ENCODE assay signal across 29 cellular contexts in the genomic region with DNA sequence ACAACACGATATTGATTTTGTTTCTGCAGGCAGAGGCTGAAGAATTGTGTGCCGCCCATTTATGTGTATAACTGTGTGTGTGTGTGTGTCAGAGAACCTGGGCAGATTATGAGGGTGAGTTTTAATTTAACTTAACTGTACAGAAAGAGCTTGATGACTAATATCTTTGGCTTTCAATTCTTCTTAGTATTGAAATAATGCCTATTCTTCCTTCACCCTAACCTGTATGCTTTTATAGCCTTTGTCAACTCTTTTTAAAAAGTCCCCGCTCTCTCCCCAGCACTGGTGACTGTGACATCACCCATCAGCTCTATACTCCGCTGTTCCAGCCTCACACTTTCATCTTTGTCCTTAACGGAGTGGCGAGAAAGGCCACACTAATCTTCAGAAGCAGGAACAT.
DNase-seq lines count a peak whose midpoint lies in the region; ATAC-seq, FAIRE-seq and TF ChIP-seq lines count a peak whose summit lies in the region.
"Had no signal": no experiment of that assay in that cellular context is flagged by ENCODE, and none has a peak within 500 bp of the region (broad histone marks: within the 10 kb centered on the region; RNA-seq: fewer than 3 reads in every experiment).

No MANE protein-coding gene starts in this region.

- no CpG with 5 or more reads among the region's 6 CpGs for WGBS in IMR-90 (ENCODE audit: extremely low coverage in 2 of 2, insufficient read length in 1 of 2), 2 experiments
- WGBS in GM12878 (ENCODE audit: insufficient coverage, insufficient replicate concordance, low lambda C conversion rate, missing lambda C conversion rate), result 51% methylated on average over 6 of the region's 6 CpGs

- H3K9me1 ChIP-seq in IMR-90 (ENCODE audit: insufficient read depth, low read length), result no peaks in the 10 kb centered on the region; the same call in 1 of the 2 replicates

- H4K91ac ChIP-seq in IMR-90 (ENCODE audit: insufficient read depth, low read depth, low read length), result no peak overlapping the region

- H4K20me1 ChIP-seq in IMR-90 (ENCODE audit: insufficient read depth, low read length), result no peaks in the 10 kb centered on the region
- no peaks in the 10 kb centered on the region for H4K20me1 ChIP-seq in GM12878 (ENCODE audit: control insufficient read depth, insufficient read depth)

- H3K18ac ChIP-seq in IMR-90 (ENCODE audit: low read depth, low read length), result no peak overlapping the region

- H4K8ac ChIP-seq in IMR-90 (ENCODE audit: low read depth in 2 of 2, low read length in 2 of 2), result no peak overlapping the region

- peaks cover 15% of the 10 kb centered on the region for H3K4me1 Mint-ChIP-seq in activated CD4-positive, alpha-beta T cell treated with anti-CD3 and anti-CD28 coated beads for 36 hours
- peaks cover 35% of the 10 kb centered on the region for H3K4me1 Mint-ChIP-seq in progenitor cell of endocrine pancreas (ENCODE audit: low read depth)
- H3K4me1 Mint-ChIP-seq: CD4-positive, alpha-beta memory T cell had no signal

- no peak overlapping the region for H2AK5ac ChIP-seq in IMR-90 (ENCODE audit: low read depth, low read length)

- H3K4me3 ChIP-seq in IMR-90 (ENCODE audit: insufficient read depth, low read depth, low read length), result no peak overlapping the region
- no peak overlapping the region for H3K4me3 ChIP-seq in GM12878
- H3K4me3 ChIP-seq: coronary artery, heart right ventricle, skin epidermis, tibial nerve had no signal

- H3K27me3 ChIP-seq in IMR-90 (ENCODE audit: control insufficient read depth, insufficient read depth, low read length) (peaks cover 22% of the 10 kb centered on the region), GM12878 (replicated peaks in 1 of 2; ENCODE audit: control insufficient read depth in 2 of 2, insufficient read depth in 2 of 2, low read length in 1 of 2) (no peaks in the 10 kb centered on the region; a peak in 1 of 4 replicates)
- H3K27me3 ChIP-seq: heart right ventricle, tibial nerve had no signal

- no peaks in the 10 kb centered on the region for H3K79me2 ChIP-seq in GM12878 (ENCODE audit: control insufficient read depth, insufficient read depth, low read length)

- no peak overlapping the region for H2BK120ac ChIP-seq in IMR-90 (ENCODE audit: low read depth, low read length)

- H2AFZ ChIP-seq in IMR-90 (replicated peaks; ENCODE audit: low read length, poor library complexity) (no peak overlapping the region), GM12878 (ENCODE audit: control insufficient read depth, low read depth, low read length) (no peak overlapping the region)

- SMC1A ChIA-PET in GM12878 (lab: Charles Lee; ENCODE audit: uncharacterized antibody, unreplicated experiment), result interaction anchor here (1.2 kb wide), 1 partner anchor 10 kb away, joined by 4 read pairs; no protein-coding TSS in a partner anchor

- no peak overlapping the region for H2AK9ac ChIP-seq in IMR-90 (replicated peaks; ENCODE audit: low read depth, low read length, poor library complexity)

- no peaks in the 10 kb centered on the region for H3K9me3 Mint-ChIP-seq in activated CD4-positive, alpha-beta T cell treated with anti-CD3 and anti-CD28 coated beads for 36 hours (ENCODE audit: low read depth)
- peaks cover 6% of the 10 kb centered on the region for H3K9me3 Mint-ChIP-seq in progenitor cell of endocrine pancreas (ENCODE audit: low read depth)
- H3K9me3 Mint-ChIP-seq: activated CD4-positive, alpha-beta memory T cell treated with anti-CD3 and anti-CD28 coated beads for 36 hours; effector memory CD8-positive, alpha-beta T cell had no signal

- no peak for TF ChIP-seq POLR2A in IMR-90 (IDR thresholded peaks at IDR 0.05; ENCODE audit: low read depth, low read length)
- TF ChIP-seq POLR2A in GM12878 (IDR thresholded peaks at IDR 0.05; ENCODE audit: low read depth, low read length), result no peak
- no peak for TF ChIP-seq POLR2A in erythroblast (IDR thresholded peaks at IDR 0.05; ENCODE audit: low read length)

- FAIRE-seq in GM12878 (lab: Jason Lieb, UNC), result no peak
- FAIRE-seq: GM19239, HTR-8/SVneo had no signal

- H2BK5ac ChIP-seq in IMR-90 (ENCODE audit: low read depth, low read length, poor library complexity, severe bottlenecking), result no peak overlapping the region

- H3K27ac ChIP-seq in IMR-90 (ENCODE audit: insufficient read depth, low read length) (no peak overlapping the region), GM12878 (ENCODE audit: control insufficient read depth, insufficient read depth) (no peak overlapping the region)
- H3K27ac ChIP-seq: 22Rv1, coronary artery, heart right ventricle, skin epidermis, tibial nerve had no signal

- no peaks in the 10 kb centered on the region for H3K79me1 ChIP-seq in IMR-90 (ENCODE audit: low read depth in 1 of 2, low read length in 2 of 2)

- H3K36me3 Mint-ChIP-seq in activated CD4-positive, alpha-beta T cell treated with anti-CD3 and anti-CD28 coated beads for 36 hours (ENCODE audit: low read depth), result no peaks in the 10 kb centered on the region
- H3K36me3 Mint-ChIP-seq in progenitor cell of endocrine pancreas (ENCODE audit: insufficient read depth), result peaks cover 2% of the 10 kb centered on the region
- H3K36me3 Mint-ChIP-seq: activated CD4-positive, alpha-beta memory T cell treated with anti-CD3 and anti-CD28 coated beads for 36 hours; CD4-positive, alpha-beta memory T cell had no signal

- no peak overlapping the region for H3K4me2 ChIP-seq in IMR-90 (ENCODE audit: low read depth, low read length)
- H3K4me2 ChIP-seq in GM12878 (ENCODE audit: control insufficient read depth, insufficient read depth), result no peak overlapping the region

- no peak overlapping the region for H3K4me3 Mint-ChIP-seq in activated CD4-positive, alpha-beta T cell treated with anti-CD3 and anti-CD28 coated beads for 36 hours
- H3K4me3 Mint-ChIP-seq in progenitor cell of endocrine pancreas (ENCODE audit: low read depth), result no peak overlapping the region
- H3K4me3 Mint-ChIP-seq: activated CD4-positive, alpha-beta memory T cell treated with anti-CD3 and anti-CD28 coated beads for 36 hours; CD4-positive, alpha-beta memory T cell; effector memory CD8-positive, alpha-beta T cell; memory B cell had no signal

- TF ChIP-seq RAD21 in IMR-90 (IDR thresholded peaks at IDR 0.05; ENCODE audit: low read length) (no peak), GM12878 (IDR thresholded peaks at IDR 0.05; ENCODE audit: insufficient read depth, low read depth, low read length) (no peak)

- H3K14ac ChIP-seq in IMR-90 (replicated peaks; ENCODE audit: low read depth, low read length), result no peak overlapping the region

- ATAC-seq in activated CD4-positive, alpha-beta T cell treated with anti-CD3 and anti-CD28 coated beads for 36 hours, result peak; percentile 84
- no peak for ATAC-seq in IMR-90 (ENCODE audit: low read depth)
- peak; percentile 85 for ATAC-seq in GM12878
- ATAC-seq in HG02623 (IDR thresholded peaks at IDR 0.05; ENCODE audit: unreplicated experiment), result no peak
- ATAC-seq: effector memory CD8-positive, alpha-beta T cell; esophagus mucosa; heart right ventricle; left colon had no signal

- no peak for TF ChIP-seq EP300 in GM12878 (IDR thresholded peaks at IDR 0.05; ENCODE audit: borderline replicate concordance in 1 of 2, control insufficient read depth in 1 of 2, low read depth in 2 of 2, low read length in 2 of 2)

- in situ Hi-C loops in IMR-90 (cut with MboI; ENCODE audit: low sequenced_read_pairs) (no loop called here), GM12878 (cut with MboI) (no loop called here)

- BruUV-seq in IMR-90 (replicated peaks; lab: Mats Ljungman, UMichigan) (no TSS peak), GM12878 (replicated peaks; lab: Mats Ljungman, UMichigan) (no TSS peak)

- H3K27ac Mint-ChIP-seq in activated CD4-positive, alpha-beta T cell treated with anti-CD3 and anti-CD28 coated beads for 36 hours, result no peak overlapping the region
- peak overlapping the region; percentile 68 for H3K27ac Mint-ChIP-seq in progenitor cell of endocrine pancreas
- H3K27ac Mint-ChIP-seq: activated CD4-positive, alpha-beta memory T cell treated with anti-CD3 and anti-CD28 coated beads for 36 hours; CD4-positive, alpha-beta memory T cell; effector memory CD8-positive, alpha-beta T cell; memory B cell had no signal

- no peak overlapping the region for H4K5ac ChIP-seq in IMR-90 (ENCODE audit: low read depth, low read length)

- H3K4me1 ChIP-seq in IMR-90 (ENCODE audit: control insufficient read depth, insufficient read depth, low read length) (no peaks in the 10 kb centered on the region), GM12878 (ENCODE audit: control insufficient read depth, insufficient read depth, low read length) (no peaks in the 10 kb centered on the region)
- H3K4me1 ChIP-seq: heart right ventricle, tibial nerve had no signal

- POLR2A ChIA-PET in activated CD4-positive, alpha-beta T cell treated with anti-CD3 and anti-CD28 coated beads for 36 hours (lab: Charles Lee), result interaction anchor here (0.6 kb wide), 2 partner anchors 13 to 908 kb away, joined by 3 read pairs; no protein-coding TSS in a partner anchor
- POLR2A ChIA-PET in IMR-90 (lab: Charles Lee; ENCODE audit: unreplicated experiment), result no interaction called here
- POLR2A ChIA-PET in GM12878 (lab: Charles Lee), result interaction anchor here (0.7 kb wide), 1 partner anchor 183 kb away, joined by 3 read pairs; no protein-coding TSS in a partner anchor

- peaks cover 2% of the 10 kb centered on the region; the same call in 1 of the 2 replicates for H3K9me3 ChIP-seq in IMR-90 (ENCODE audit: control insufficient read depth, insufficient read depth, low read length)
- no peaks in the 10 kb centered on the region for H3K9me3 ChIP-seq in GM12878 (replicated peaks; ENCODE audit: control insufficient read depth, insufficient read depth, low read length)
- H3K9me3 ChIP-seq: heart right ventricle, tibial nerve had no signal

- intact Hi-C loops in activated CD4-positive, alpha-beta T cell treated with anti-CD3 and anti-CD28 coated beads for 36 hours (cut with DNase I, micrococcal nuclease), result no loop called here
- intact Hi-C loops in IMR-90 (cut with micrococcal nuclease), result no loop called here
- intact Hi-C loops in GM12878 (cut with micrococcal nuclease; ENCODE audit: unreplicated experiment), result no loop called here

- no peaks in the 10 kb centered on the region for H3K36me3 ChIP-seq in IMR-90 (ENCODE audit: control insufficient read depth, insufficient read depth, low read length)
- H3K36me3 ChIP-seq in GM12878 (ENCODE audit: control insufficient read depth in 2 of 2, insufficient read depth in 2 of 2, low read length in 1 of 2), result no peaks in the 10 kb centered on the region
- H3K36me3 ChIP-seq: heart right ventricle, tibial nerve had no signal

- no peak overlapping the region for H3K4ac ChIP-seq in IMR-90 (ENCODE audit: low read depth, low read length)

- RAD21 ChIA-PET in GM12878 (lab: Charles Lee; ENCODE audit: unreplicated experiment), result interaction anchor here (1.0 to 1.3 kb wide), 2 partner anchors 11 to 14 kb away, joined by 3 to 5 read pairs; no protein-coding TSS in a partner anchor

- DNase-seq in activated CD4-positive, alpha-beta T cell treated with anti-CD3 and anti-CD28 coated beads for 36 hours, result peak; percentile 18
- DNase-seq in activated CD4-positive, alpha-beta T cell treated with anti-CD3 and anti-CD28 coated beads, Interleukin-2, amount 50 U/mL, for 1 hour, result no peak
- DNase-seq in IMR-90, result peak; percentile 11
- DNase-seq in GM12878 (ENCODE audit: low read depth, low spot score), result no peak
- no peak for DNase-seq in progenitor cell of endocrine pancreas (ENCODE audit: low spot score, unreplicated experiment)
- DNase-seq in hippocampal formation (lab: John Stamatoyannopoulos, UW), result no peak
- DNase-seq in erythroblast (lab: John Stamatoyannopoulos, UW), result no peak
- DNase-seq: activated CD4-positive, alpha-beta memory T cell treated with anti-CD3 and anti-CD28 coated beads for 36 hours; amygdala; CD4-positive, alpha-beta memory T cell; effector memory CD8-positive, alpha-beta T cell; foreskin fibroblast; HCEC 1CT; heart right ventricle; KBM-7; left colon; MM.1S; NCI-H1417; NCI-H446; NCI-H774 had no signal

- no peak overlapping the region for H2BK15ac ChIP-seq in IMR-90 (ENCODE audit: low read depth, low read length)

- H3K56ac ChIP-seq in IMR-90 (ENCODE audit: extremely low read depth, insufficient read depth, low read length), result no peak overlapping the region

- peaks cover 7% of the 10 kb centered on the region for H3K27me3 Mint-ChIP-seq in activated CD4-positive, alpha-beta T cell treated with anti-CD3 and anti-CD28 coated beads for 36 hours
- H3K27me3 Mint-ChIP-seq in progenitor cell of endocrine pancreas, result no peaks in the 10 kb centered on the region
- H3K27me3 Mint-ChIP-seq: activated CD4-positive, alpha-beta memory T cell treated with anti-CD3 and anti-CD28 coated beads for 36 hours; memory B cell had no signal

- no peak overlapping the region for H3K23ac ChIP-seq in IMR-90 (ENCODE audit: low read depth, low read length)

- no peak overlapping the region for H3K9ac ChIP-seq in IMR-90 (ENCODE audit: low read depth, low read length)
- no peak overlapping the region for H3K9ac ChIP-seq in GM12878 (ENCODE audit: control insufficient read depth, insufficient read depth, low read length)

- H2BK20ac ChIP-seq in IMR-90 (ENCODE audit: low read depth, low read length), result no peak overlapping the region

- dilution Hi-C loops in IMR-90 (cut with HindIII; ENCODE audit: low sequenced_read_pairs, unreplicated experiment), result no loop called here

- TF ChIP-seq CTCF in IMR-90 (conservative IDR thresholded peaks at IDR 0.05; ENCODE audit: low read depth, low read length), result no peak
- no peak for TF ChIP-seq CTCF in GM12878 (IDR thresholded peaks at IDR 0.05 in 2 of 3, conservative IDR thresholded peaks at IDR 0.05 in 1 of 3; ENCODE audit: control insufficient read depth in 2 of 3, extremely low read depth in 1 of 3, insufficient read depth in 1 of 3, low read depth in 3 of 3, low read length in 3 of 3)
- no peak for TF ChIP-seq CTCF in progenitor cell of endocrine pancreas (IDR thresholded peaks at IDR 0.05; ENCODE audit: unreplicated experiment)

- CTCF ChIA-PET in activated CD4-positive, alpha-beta T cell treated with anti-CD3 and anti-CD28 coated beads for 36 hours (lab: Charles Lee), result interaction anchor here (0.8 kb wide), 1 partner anchor 111 kb away, joined by 3 read pairs; no protein-coding TSS in a partner anchor
- CTCF ChIA-PET in IMR-90 (lab: Yijun Ruan, JAX) (no interaction called here), GM12878 (lab: Yijun Ruan, JAX) (interaction anchor here (0.5 to 2.4 kb wide), 2 partner anchors 9 to 1139 kb away, joined by 3 to 7 read pairs; no protein-coding TSS in a partner anchor)

Comparison
In these comparisons a context has a peak if more than half of its experiments do, and no peak if none do; other contexts are left out.
1. DNase-seq: peak in activated CD4-positive, alpha-beta T cell treated with anti-CD3 and anti-CD28 coated beads for 36 hours (single experiment) and IMR-90 (single experiment); none in activated CD4-positive, alpha-beta T cell treated with anti-CD3 and anti-CD28 coated beads, Interleukin-2, amount 50 U/mL, for 1 hour (single experiment), GM12878 (single experiment), progenitor cell of endocrine pancreas (single experiment), hippocampal formation (0 of 2) and erythroblast (0 of 2).
2. ATAC-seq: peak in activated CD4-positive, alpha-beta T cell treated with anti-CD3 and anti-CD28 coated beads for 36 hours (single experiment) and GM12878 (single experiment); none in IMR-90 (single experiment) and HG02623 (single experiment).